ENCODE assay signal across 1 cellular context in genomic region chrX:15468036-15468435, GRCh38.
TF ChIP-seq lines count a peak whose summit lies in the region.

No MANE protein-coding gene starts in this region.

TF ChIP-seq in HCT116, 20 proteins besides CTCF, POLR2A, EP300 and RAD21 (continued from another document):
- no peak for TF ChIP-seq ATF3 (IDR thresholded peaks at IDR 0.05)
